ENCODE assay signal across 10 cellular contexts in the genomic region with DNA sequence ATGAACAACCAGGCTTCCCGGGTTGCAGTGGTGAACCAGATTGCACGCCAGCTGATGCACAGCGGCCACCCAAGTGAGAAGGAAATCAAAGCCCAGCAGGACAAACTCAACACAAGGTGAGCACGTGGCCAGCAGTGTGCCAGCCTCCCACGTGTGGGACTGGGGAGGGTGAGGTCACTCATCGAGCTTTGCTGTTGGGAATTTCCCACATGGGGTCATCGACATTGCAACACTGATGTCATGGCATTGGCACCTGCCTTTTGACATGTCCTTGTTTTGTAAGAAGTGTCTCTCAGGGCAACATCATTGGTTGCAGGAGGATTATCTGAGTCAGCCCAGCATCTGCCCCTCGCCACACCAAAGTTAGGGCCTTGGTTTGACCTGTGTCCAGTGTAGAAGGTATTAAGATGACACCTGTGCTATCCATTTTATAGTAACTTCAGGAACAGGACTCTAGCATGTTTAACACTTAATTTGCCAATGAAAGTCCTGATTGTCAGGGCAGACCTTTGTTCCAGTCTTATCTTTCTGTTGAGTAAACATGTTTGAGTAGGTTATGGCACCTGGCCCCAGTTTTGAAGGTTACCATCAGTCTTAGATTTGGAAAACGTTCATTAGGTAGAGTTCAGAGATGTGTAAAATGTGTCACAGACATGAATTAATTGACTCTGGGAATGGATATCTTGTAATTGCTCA.
DNase-seq lines count a peak whose midpoint lies in the region; ATAC-seq, FAIRE-seq and TF ChIP-seq lines count a peak whose summit lies in the region.
"Had no signal": no experiment of that assay in that cellular context is flagged by ENCODE, and none has a peak within 500 bp of the region (broad histone marks: within the 10 kb centered on the region; RNA-seq: fewer than 3 reads in every experiment).

No MANE protein-coding gene starts in this region.

- no peaks in the 10 kb centered on the region for H3K9me3 Mint-ChIP-seq in CD8-positive, alpha-beta T cell
- H3K9me3 Mint-ChIP-seq: nephron had no signal

- no peak overlapping the region for H3K4me3 Mint-ChIP-seq in CD8-positive, alpha-beta T cell

- CTCF ChIA-PET in CD8-positive, alpha-beta T cell (lab: Charles Lee) = interaction anchor here (1.3 kb wide), 2 partner anchors 10 to 11 kb away, joined by 3 to 6 read pairs; no protein-coding TSS in a partner anchor

- no peak overlapping the region for H3K4me3 ChIP-seq in CD8-positive, alpha-beta T cell (ENCODE audit: low read depth, low read length)
- H3K4me3 ChIP-seq in dorsolateral prefrontal cortex = no peak overlapping the region
- H3K4me3 ChIP-seq in SJCRH30 = no peak overlapping the region
- H3K4me3 ChIP-seq: PC-9 had no signal

- H3K9me3 ChIP-seq in CD8-positive, alpha-beta T cell (ENCODE audit: low read length) = no peaks in the 10 kb centered on the region
- no peaks in the 10 kb centered on the region for H3K9me3 ChIP-seq in SJCRH30 (replicated peaks)

- no peak overlapping the region for H3K27ac Mint-ChIP-seq in CD8-positive, alpha-beta T cell

- H3K27me3 Mint-ChIP-seq in CD8-positive, alpha-beta T cell (ENCODE audit: low read depth) = no peaks in the 10 kb centered on the region

- no peak for DNase-seq in CD8-positive, alpha-beta T cell
- DNase-seq in LHCN-M2 (ENCODE audit: low read depth) (peak; percentile 67), dorsolateral prefrontal cortex (no peak), myocyte (ENCODE audit: low read depth) (peak; percentile 78), T-helper 9 cell (no peak), GM19239 (ENCODE audit: insufficient read length, low spot score) (no peak), SJCRH30 (no peak), NCI-H446 treated with DMSO at 0.1 percent for 48 hours (lab: John Stamatoyannopoulos, UW) (no peak)
- DNase-seq: PC-9 had no signal

- H3K4me1 Mint-ChIP-seq in CD8-positive, alpha-beta T cell (ENCODE audit: low read depth) = peaks cover 22% of the 10 kb centered on the region

- peaks cover 99% of the 10 kb centered on the region for H3K36me3 Mint-ChIP-seq in CD8-positive, alpha-beta T cell

- FAIRE-seq in GM19239 (lab: Jason Lieb, UNC) = no peak

- no peaks in the 10 kb centered on the region for H3K27me3 ChIP-seq in CD8-positive, alpha-beta T cell (ENCODE audit: insufficient read depth, low read length)
- H3K27me3 ChIP-seq in dorsolateral prefrontal cortex = no peaks in the 10 kb centered on the region
- no peaks in the 10 kb centered on the region for H3K27me3 ChIP-seq in SJCRH30

- peaks cover 16% of the 10 kb centered on the region for H3K4me1 ChIP-seq in CD8-positive, alpha-beta T cell (ENCODE audit: insufficient read depth, low read length)
- H3K4me1 ChIP-seq in SJCRH30 = no peaks in the 10 kb centered on the region

- TF ChIP-seq CTCF in CD8-positive, alpha-beta T cell (IDR thresholded peaks at IDR 0.05) = no peak
- TF ChIP-seq CTCF in dorsolateral prefrontal cortex (IDR thresholded peaks at IDR 0.05 in 54 of 56, conservative IDR thresholded peaks at IDR 0.05 in 2 of 56; ENCODE audit: low read depth in 1 of 56, partially characterized antibody in 56 of 56) = no peak

- peak; percentile 16 for ATAC-seq in CD8-positive, alpha-beta T cell

- POLR2A ChIA-PET in CD8-positive, alpha-beta T cell (lab: Charles Lee) = no interaction called here

- intact Hi-C loops in CD8-positive, alpha-beta T cell (cut with DNase I, micrococcal nuclease) = no loop called here
- intact Hi-C loops in dorsolateral prefrontal cortex (cut with DNase I) = no loop called here

- no peak overlapping the region for H3K27ac ChIP-seq in CD8-positive, alpha-beta T cell (ENCODE audit: low read depth, low read length)
- H3K27ac ChIP-seq in dorsolateral prefrontal cortex = peak overlapping the region in 51 of 59 donors; percentile 2 to 80 (median 56)
- H3K27ac ChIP-seq in SJCRH30 = no peak overlapping the region
- H3K27ac ChIP-seq: PC-9 had no signal

- peaks cover 73% of the 10 kb centered on the region for H3K36me3 ChIP-seq in CD8-positive, alpha-beta T cell (ENCODE audit: insufficient read depth, low read length)
- peaks cover 87% of the 10 kb centered on the region for H3K36me3 ChIP-seq in SJCRH30

Comparison
In these comparisons a context has a peak if more than half of its experiments do, and no peak if none do; other contexts are left out.
1. DNase-seq: peak in LHCN-M2 (single experiment) and myocyte (single experiment); none in CD8-positive, alpha-beta T cell (0 of 7), dorsolateral prefrontal cortex (0 of 10), T-helper 9 cell (single experiment), GM19239 (single experiment), SJCRH30 (0 of 2) and NCI-H446 treated with DMSO at 0.1 percent for 48 hours (single experiment).
2. H3K27ac ChIP-seq: peak in dorsolateral prefrontal cortex (51 of 59); none in CD8-positive, alpha-beta T cell (single experiment) and SJCRH30 (single experiment).